11 cellular contexts compared by ENCODE assay signal in genomic region chr10:119285495-119286267, GRCh38.
DNase-seq lines count a peak whose midpoint lies in the region; ATAC-seq, FAIRE-seq and TF ChIP-seq lines count a peak whose summit lies in the region.
"Had no signal": no experiment of that assay in that cellular context is flagged by ENCODE, and none has a peak within 500 bp of the region (broad histone marks: within the 10 kb centered on the region; RNA-seq: fewer than 3 reads in every experiment).

No MANE protein-coding gene starts in this region.

- H3K4me1 ChIP-seq in A549 (peaks cover 25% of the 10 kb centered on the region), Karpas-422 (ENCODE audit: low read length) (peaks cover 17% of the 10 kb centered on the region)

- H3K9ac ChIP-seq in Karpas-422 (ENCODE audit: low read length): no peak overlapping the region

- peaks cover 0 to 4% (median 0%) of the 10 kb centered on the region in 3 donors for H3K36me3 Mint-ChIP-seq in immature natural killer cell

- no peak for TF ChIP-seq EP300 in A549 (IDR thresholded peaks at IDR 0.05)

- TF ChIP-seq CTCF in A549 (IDR thresholded peaks at IDR 0.05): no peak
- TF ChIP-seq CTCF in GM12875 (IDR thresholded peaks at IDR 0.05; ENCODE audit: borderline replicate concordance, insufficient read depth, low read depth, low read length): no peak
- TF ChIP-seq CTCF in WERI-Rb-1 (IDR thresholded peaks at IDR 0.05; ENCODE audit: low read depth, low read length): no peak

- no peak for FAIRE-seq in A549 (lab: Jason Lieb, UNC)

- H2AFZ ChIP-seq in Karpas-422 (ENCODE audit: low read length): no peak overlapping the region

- CTCF ChIA-PET in A549 (lab: Yijun Ruan, JAX): interaction anchor here (1.1 kb wide), 1 partner anchor 15 kb away, joined by 3 read pairs; no protein-coding TSS in a partner anchor

- H3K27ac Mint-ChIP-seq in immature natural killer cell: peak overlapping the region; percentile 56 to 95 (median 92)
- H3K27ac Mint-ChIP-seq: dendritic cell treated with granulocyte-macrophage colony-stimulating factor and Interleukin-4, amounts not matched to agents 40 ng/mL and 50 ng/mL, for 4 days had no signal

- H3K4me2 ChIP-seq in A549: peak overlapping the region; percentile 18; the same call in 1 of the 3 replicates
- H3K4me2 ChIP-seq in Karpas-422 (ENCODE audit: low read depth, low read length, poor library complexity, severe bottlenecking): no peak overlapping the region

- no peaks in the 10 kb centered on the region for H3K36me3 ChIP-seq in WERI-Rb-1
- H3K36me3 ChIP-seq in Karpas-422 (ENCODE audit: insufficient read depth, low read length): no peaks in the 10 kb centered on the region

- DNase-seq in A549 (ENCODE audit: low read depth in 1 of 2, low spot score in 1 of 2) (no peak), WERI-Rb-1 (no peak), immature natural killer cell (peak; percentile 33 to 39 (median 38)), NCI-H1436 treated with DMSO at 0.1 percent for 48 hours (lab: John Stamatoyannopoulos, UW) (no peak), GM03348 (ENCODE audit: low spot score) (no peak), Karpas-422 (no peak)
- DNase-seq: NCI-H1105 treated with DMSO at 0.1 percent for 48 hours had no signal

- H3K4me3 ChIP-seq in A549 (no peak overlapping the region), GM12875 (ENCODE audit: low read depth, low read length) (peak overlapping the region; percentile 16), WERI-Rb-1 (ENCODE audit: low read depth, low read length) (no peak overlapping the region), Karpas-422 (ENCODE audit: low read length) (no peak overlapping the region)

- no peaks in the 10 kb centered on the region for H3K79me2 ChIP-seq in Karpas-422 (ENCODE audit: low read length)

- H3K27me3 ChIP-seq in WERI-Rb-1 (ENCODE audit: insufficient read depth, low read depth, severe bottlenecking): no peaks in the 10 kb centered on the region
- H3K27me3 ChIP-seq in Karpas-422 (ENCODE audit: low read length): no peaks in the 10 kb centered on the region

- 87% methylated on average over 9 of the region's 9 CpGs for WGBS in A549 (ENCODE audit: missing lambda C conversion rate)

- TF ChIP-seq POLR2A in A549 (IDR thresholded peaks at IDR 0.05; ENCODE audit: low read length): no peak

- H3K27ac ChIP-seq in A549: peak overlapping the region; percentile 16 to 49; a peak in 3 of 6 replicates
- peak overlapping the region; percentile 27 for H3K27ac ChIP-seq in WERI-Rb-1
- no peak overlapping the region for H3K27ac ChIP-seq in Karpas-422 (ENCODE audit: low read length)
- H3K27ac ChIP-seq: RWPE1 had no signal

- POLR2A ChIA-PET in A549 (lab: Yijun Ruan, JAX): no interaction called here

- peaks cover 73 to 86% of the 10 kb centered on the region in 2 donors for H3K4me1 Mint-ChIP-seq in immature natural killer cell

- peak overlapping the region; percentile 72 to 85 (median 81) for H3K4me3 Mint-ChIP-seq in immature natural killer cell
- H3K4me3 Mint-ChIP-seq: dendritic cell treated with granulocyte-macrophage colony-stimulating factor and Interleukin-4, amounts not matched to agents 40 ng/mL and 50 ng/mL, for 4 days had no signal

- TF ChIP-seq RAD21 in A549 (conservative IDR thresholded peaks at IDR 0.05 in 1 of 2, IDR thresholded peaks at IDR 0.05 in 1 of 2): no peak

- ATAC-seq in A549 (no peak), HG02970 (IDR thresholded peaks at IDR 0.05; ENCODE audit: low FRiP score, unreplicated experiment) (no peak)

- no peaks in the 10 kb centered on the region for H3K9me2 ChIP-seq in Karpas-422 (replicated peaks; ENCODE audit: insufficient read depth, low read length)

- H3K27me3 Mint-ChIP-seq in immature natural killer cell (ENCODE audit: low read depth in 3 of 3): peaks cover 0 to 3% (median 2%) of the 10 kb centered on the region in 3 donors
- H3K27me3 Mint-ChIP-seq: dendritic cell treated with granulocyte-macrophage colony-stimulating factor and Interleukin-4, amounts not matched to agents 40 ng/mL and 50 ng/mL, for 4 days had no signal

- H4K20me1 ChIP-seq in Karpas-422 (ENCODE audit: insufficient read depth, low read depth, low read length): peaks cover 25% of the 10 kb centered on the region; the same call in 1 of the 2 replicates

- H3K9me3 ChIP-seq in A549 (no peaks in the 10 kb centered on the region), WERI-Rb-1 (ENCODE audit: severe bottlenecking) (no peaks in the 10 kb centered on the region), Karpas-422 (ENCODE audit: low read length) (no peaks in the 10 kb centered on the region)

- no peaks in the 10 kb centered on the region for H3K9me3 Mint-ChIP-seq in immature natural killer cell
- H3K9me3 Mint-ChIP-seq: dendritic cell treated with granulocyte-macrophage colony-stimulating factor and Interleukin-4, amounts not matched to agents 40 ng/mL and 50 ng/mL, for 4 days had no signal

TF ChIP-seq in A549, 52 proteins besides CTCF, POLR2A, EP300 and RAD21:
- TF ChIP-seq REST (IDR thresholded peaks at IDR 0.05) (no peak), FOSL2 (IDR thresholded peaks at IDR 0.05) (no peak), FOSL2 (CRISPR knock-in tag; IDR thresholded peaks at IDR 0.05) (no peak), CHD2 (IDR thresholded peaks at IDR 0.05; ENCODE audit: low read length, partially characterized antibody) (no peak), TP53 (CRISPR knock-in tag; IDR thresholded peaks at IDR 0.05) (no peak), USF2 (IDR thresholded peaks at IDR 0.05) (no peak), RCOR1 (IDR thresholded peaks at IDR 0.05; ENCODE audit: low read depth, low read length) (no peak)

Comparison
In these comparisons a context has a peak if more than half of its experiments do, and no peak if none do; other contexts are left out.
1. DNase-seq: peak in immature natural killer cell (3 of 3); none in A549 (0 of 2), WERI-Rb-1 (single experiment), NCI-H1436 treated with DMSO at 0.1 percent for 48 hours (single experiment), GM03348 (single experiment) and Karpas-422 (single experiment).